ENCODE assay signal across 8 cellular contexts in the genomic region with DNA sequence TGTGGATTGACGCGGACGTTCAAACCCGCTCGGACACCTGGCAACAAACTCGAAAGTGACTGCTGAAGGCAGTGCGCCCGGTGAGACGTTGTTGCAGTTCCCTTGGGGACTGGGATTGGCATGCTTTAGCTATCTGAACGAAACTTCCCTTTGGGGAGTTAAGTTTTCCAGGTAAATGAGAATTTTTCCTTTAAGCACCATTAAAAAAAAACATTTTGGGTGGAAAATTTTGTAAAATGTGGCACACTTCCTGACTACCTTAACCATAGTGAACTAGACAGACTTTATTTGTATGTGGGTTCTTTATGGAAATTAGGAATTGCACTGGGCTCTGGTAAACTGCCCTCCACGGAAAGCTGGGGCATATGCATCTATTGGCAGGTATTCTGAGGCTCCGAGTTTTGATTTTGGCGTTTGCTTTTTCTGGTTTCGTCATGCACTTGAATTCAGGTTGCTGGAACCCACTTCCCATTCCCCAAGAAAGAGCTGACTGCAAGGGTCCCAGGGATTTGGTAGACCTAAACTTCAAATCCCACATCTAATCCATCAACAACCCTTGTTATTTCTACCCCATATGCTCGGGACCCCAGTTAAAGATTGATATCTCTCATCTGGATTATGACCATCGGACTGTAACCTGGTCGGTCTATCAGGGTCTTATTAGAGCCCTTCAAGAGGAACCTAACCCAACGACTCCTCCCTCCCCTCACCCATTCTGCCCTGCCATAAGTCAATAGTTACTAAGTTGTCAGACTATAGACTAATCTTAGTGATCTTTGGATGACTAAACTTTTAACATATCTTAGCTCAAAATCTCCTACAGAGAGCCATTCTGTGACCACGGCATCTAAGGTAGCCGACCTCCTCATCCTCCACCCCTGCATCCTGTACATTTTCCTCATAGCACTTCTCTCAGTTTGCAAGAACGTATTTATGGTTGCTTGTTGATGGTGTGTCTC. TPM values are rescaled to one million over a fixed set of nuclear protein-coding genes. Genes with fewer than 3 reads are reported as not detected.
DNase-seq lines count a peak whose midpoint lies in the region; FAIRE-seq and TF ChIP-seq lines count a peak whose summit lies in the region.

No MANE protein-coding gene starts in this region.

- H3K9me3 ChIP-seq in BLaER1 treated with 17β-estradiol and CSF1 and Interleukin-3, amounts not matched to agents 10 nM and 100 nM (replicated peaks in 1 of 11) = no peaks in the 10 kb centered on the region
- no peaks in the 10 kb centered on the region for H3K9me3 ChIP-seq in mesodermal cell (ENCODE audit: control insufficient read depth, low read length)
- no peaks in the 10 kb centered on the region for H3K9me3 ChIP-seq in vagina

- no peaks in the 10 kb centered on the region for H3K9me3 Mint-ChIP-seq in brain

- TF ChIP-seq POLR2A in vagina (IDR thresholded peaks at IDR 0.05) = no peak

- H3K27me3 Mint-ChIP-seq in brain = peaks cover 13% of the 10 kb centered on the region

- H4K20me1 ChIP-seq in BLaER1 treated with 17β-estradiol and CSF1 and Interleukin-3, amounts not matched to agents 10 nM and 100 nM = peaks cover 18 to 37% (median 28%) of the 10 kb centered on the region in 11 experiments; a peak in 21 of 22 replicates

- WGBS in mesodermal cell (ENCODE audit: insufficient coverage in 2 of 2), 2 experiments = 28 to 43% methylated on average over 11 to 15 of the region's 21 CpGs

- no peak for FAIRE-seq in frontal cortex (lab: Jason Lieb, UNC)

- peaks cover 3 to 26% (median 18%) of the 10 kb centered on the region in 11 experiments; a peak in 19 of 22 replicates for H3K36me3 ChIP-seq in BLaER1 treated with 17β-estradiol and CSF1 and Interleukin-3, amounts not matched to agents 10 nM and 100 nM
- H3K36me3 ChIP-seq in mesodermal cell (ENCODE audit: control insufficient read depth, insufficient read depth, low read length) (peaks cover 14% of the 10 kb centered on the region), vagina (peaks cover 0 to 7% of the 10 kb centered on the region in 2 donors)

- peaks cover 28% of the 10 kb centered on the region for H3K36me3 Mint-ChIP-seq in brain

- H3K27ac Mint-ChIP-seq in brain = peak overlapping the region; percentile 86 to 93 (median 90)

- H3K27me3 ChIP-seq in BLaER1 treated with 17β-estradiol and CSF1 and Interleukin-3, amounts not matched to agents 10 nM and 100 nM = peaks cover 0 to 31% (median 9%) of the 10 kb centered on the region in 11 experiments; a peak in 10 of 22 replicates
- H3K27me3 ChIP-seq in vagina = no peaks in the 10 kb centered on the region

- peak overlapping the region; percentile 84 to 99 (median 93) for H3K4me3 ChIP-seq in BLaER1 treated with 17β-estradiol and CSF1 and Interleukin-3, amounts not matched to agents 10 nM and 100 nM
- peak overlapping the region; percentile 84 for H3K4me3 ChIP-seq in Jurkat, Clone E6-1 (ENCODE audit: low read length)
- H3K4me3 ChIP-seq in mesodermal cell (ENCODE audit: extremely low read depth, insufficient read depth, low read length, poor library complexity, severe bottlenecking) (peak overlapping the region; percentile 92), vagina (peak overlapping the region; percentile 64 to 79)

- intact Hi-C loops in vagina (cut with DNase I) = no loop called here

- peak overlapping the region; percentile 89 to 94 (median 93) for H3K4me3 Mint-ChIP-seq in brain

- peak overlapping the region; percentile 81 to 96 (median 89) for H3K4me2 ChIP-seq in BLaER1 treated with 17β-estradiol and CSF1 and Interleukin-3, amounts not matched to agents 10 nM and 100 nM

- H3K27ac ChIP-seq in BLaER1 treated with 17β-estradiol and CSF1 and Interleukin-3, amounts not matched to agents 10 nM and 100 nM = peak overlapping the region; percentile 91 to 98 (median 96); a peak in 19 of 22 replicates
- H3K27ac ChIP-seq in mesodermal cell (ENCODE audit: low read depth, low read length, severe bottlenecking) (peak overlapping the region; percentile 7), vagina (peak overlapping the region; percentile 93)

- TF ChIP-seq CTCF in brain (conservative IDR thresholded peaks at IDR 0.05) = no peak
- no peak for TF ChIP-seq CTCF in vagina (IDR thresholded peaks at IDR 0.05)

- H3K4me1 ChIP-seq in BLaER1 treated with 17β-estradiol and CSF1 and Interleukin-3, amounts not matched to agents 10 nM and 100 nM = peaks cover 43 to 75% (median 52%) of the 10 kb centered on the region in 10 experiments
- H3K4me1 ChIP-seq in mesodermal cell (ENCODE audit: control insufficient read depth, insufficient read depth, low read length, poor library complexity, severe bottlenecking) (peaks cover 34% of the 10 kb centered on the region), vagina (peaks cover 41% of the 10 kb centered on the region)

- peak overlapping the region; percentile 88 to 99 (median 96) for H3K9ac ChIP-seq in BLaER1 treated with 17β-estradiol and CSF1 and Interleukin-3, amounts not matched to agents 10 nM and 100 nM

- DNase-seq in Jurkat, Clone E6-1 (ENCODE audit: low read depth, low spot score) = no peak
- DNase-seq in vagina (ENCODE audit: extremely low spot score in 2 of 2) = peak in 1 of 2 donors; percentile 85
- DNase-seq in activated gamma-delta T cell treated with Interleukin-2 at 50 U/mL for 16 hours = no peak
- no peak for DNase-seq in frontal cortex (ENCODE audit: low spot score in 2 of 2)
- DNase-seq in NOMO-1 treated with DMSO at 0.1 percent for 48 hours (lab: John Stamatoyannopoulos, UW; ENCODE audit: unreplicated experiment) = no peak

- H3K4me1 Mint-ChIP-seq in brain = peaks cover 67% of the 10 kb centered on the region

RNA-seq across cellular contexts. Expression of gene DYNLT1, which starts 0.8 kb away (rescaled TPM):
- 55.8 TPM for polyA plus RNA-seq in Jurkat, Clone E6-1 (2012; ENCODE audit: insufficient read depth, insufficient read length)
- polyA plus RNA-seq in brain (ENCODE audit: insufficient read depth, low read depth, low replicate concordance) = 676 TPM
- polyA plus RNA-seq in mesodermal cell (2013, experiment 1 of 2) = 238 TPM
- polyA plus RNA-seq in mesodermal cell (2013, experiment 2 of 2) = 257 TPM
- 65.8 TPM for total RNA-seq in vagina
- total RNA-seq in frontal cortex = 62.8 TPM

RNA-seq across cellular contexts. Expression of gene SYTL3, which starts 4.5 kb away (rescaled TPM):
- polyA plus RNA-seq in Jurkat, Clone E6-1 (2012; ENCODE audit: insufficient read depth, insufficient read length) = not detected
- polyA plus RNA-seq in brain (ENCODE audit: insufficient read depth, low read depth, low replicate concordance) = 8.0 TPM
- 1.5 TPM for polyA plus RNA-seq in mesodermal cell (2013, experiment 1 of 2)
- 1.0 TPM for polyA plus RNA-seq in mesodermal cell (2013, experiment 2 of 2)
- total RNA-seq in vagina (10.8 TPM), frontal cortex (2.0 TPM)

Comparison
In these comparisons a context has a peak if more than half of its experiments do, and no peak if none do; other contexts are left out.
1. H3K27ac ChIP-seq: peak in every context shown above with its lines; median percentile 96 in BLaER1 treated with 17β-estradiol and CSF1 and Interleukin-3, amounts not matched to agents 10 nM and 100 nM; 93 in vagina; 7 in mesodermal cell.